Comparison of ENCODE assay signal across 8 cellular contexts in genomic region chr5:56816546-56817081, GRCh38. TPM values are rescaled to one million over a fixed set of nuclear protein-coding genes. Genes with fewer than 3 reads are reported as not detected.
DNase-seq lines count a peak whose midpoint lies in the region; ATAC-seq and TF ChIP-seq lines count a peak whose summit lies in the region.

No MANE protein-coding gene starts in this region.

- ATAC-seq in GM18499 (IDR thresholded peaks at IDR 0.05; ENCODE audit: insufficient read depth, unreplicated experiment) (peak; percentile 33), HG02870 (IDR thresholded peaks at IDR 0.05; ENCODE audit: unreplicated experiment) (peak; percentile 40)
- ATAC-seq in activated CD8-positive, alpha-beta T cell treated with anti-CD3 and anti-CD28 coated beads, Interleukin-2, amount 10 ng/mL, durations not matched to agents 7 days and 5 days: peak; percentile 51
- ATAC-seq in stimulated activated naive B cell treated with anti-CD40 and anti-IgM and Interleukin-4, amounts not matched to agents 10 μg/mL and 1 μg/mL and 100 μg/mL, for 72 hours (replicated peaks): peak; percentile 58 to 60

- H3K4me3 ChIP-seq in ACC112 (ENCODE audit: low read depth, low read length) (peak overlapping the region; percentile 82), endodermal cell (ENCODE audit: low read length) (peak overlapping the region; percentile 98)

- H3K27ac ChIP-seq in ACC112 (ENCODE audit: low read depth, low read length) (no peak overlapping the region), endodermal cell (ENCODE audit: low read depth, low read length) (no peak overlapping the region)

- H3K27me3 ChIP-seq in ACC112 (ENCODE audit: insufficient read depth, low read length) (no peaks in the 10 kb centered on the region), endodermal cell (ENCODE audit: control insufficient read depth, insufficient read depth, low read length, poor library complexity, severe bottlenecking) (peaks cover 11% of the 10 kb centered on the region)

- peak overlapping the region; percentile 87 for H3K4me3 Mint-ChIP-seq in activated CD8-positive, alpha-beta T cell treated with anti-CD3 and anti-CD28 coated beads, Interleukin-2, amount 10 ng/mL, durations not matched to agents 7 days and 5 days
- H3K4me3 Mint-ChIP-seq in endodermal cell: peak overlapping the region; percentile 74
- peak overlapping the region; percentile 88 to 96 for H3K4me3 Mint-ChIP-seq in stimulated activated naive B cell treated with anti-CD40 and anti-IgM and Interleukin-4, amounts not matched to agents 10 μg/mL and 1 μg/mL and 100 μg/mL, for 72 hours

- peaks cover 14% of the 10 kb centered on the region for H3K27me3 Mint-ChIP-seq in activated CD8-positive, alpha-beta T cell treated with anti-CD3 and anti-CD28 coated beads, Interleukin-2, amount 10 ng/mL, durations not matched to agents 7 days and 5 days (ENCODE audit: low read depth)
- H3K27me3 Mint-ChIP-seq in endodermal cell (ENCODE audit: insufficient read depth): peaks cover 18% of the 10 kb centered on the region
- H3K27me3 Mint-ChIP-seq in stimulated activated naive B cell treated with anti-CD40 and anti-IgM and Interleukin-4, amounts not matched to agents 10 μg/mL and 1 μg/mL and 100 μg/mL, for 72 hours: no peaks in the 10 kb centered on the region

- peaks cover 41% of the 10 kb centered on the region for H3K4me1 Mint-ChIP-seq in activated CD8-positive, alpha-beta T cell treated with anti-CD3 and anti-CD28 coated beads, Interleukin-2, amount 10 ng/mL, durations not matched to agents 7 days and 5 days (ENCODE audit: low read depth)
- H3K4me1 Mint-ChIP-seq in endodermal cell: peaks cover 27% of the 10 kb centered on the region
- H3K4me1 Mint-ChIP-seq in stimulated activated naive B cell treated with anti-CD40 and anti-IgM and Interleukin-4, amounts not matched to agents 10 μg/mL and 1 μg/mL and 100 μg/mL, for 72 hours: peaks cover 32 to 52% of the 10 kb centered on the region in 2 donors

- H2AFZ ChIP-seq in ACC112 (ENCODE audit: low read length, unreplicated experiment): peak overlapping the region; percentile 86

- DNase-seq in NCI-H460 (ENCODE audit: extremely low read depth, low read depth) (peak; percentile 28), endodermal cell (peak; percentile 86), midbrain (lab: John Stamatoyannopoulos, UW) (peak; percentile 51)
- peak; percentile 79 for DNase-seq in activated CD8-positive, alpha-beta T cell treated with anti-CD3 and anti-CD28 coated beads, Interleukin-2, amount 10 ng/mL, durations not matched to agents 7 days and 5 days
- peak; percentile 65 for DNase-seq in stimulated activated naive B cell treated with anti-CD40 and anti-IgM and Interleukin-4, amounts not matched to agents 10 μg/mL and 1 μg/mL and 100 μg/mL, for 72 hours

- H3K4me1 ChIP-seq in ACC112 (ENCODE audit: control insufficient read depth, insufficient read depth, low read length, unreplicated experiment) (peaks cover 6% of the 10 kb centered on the region), endodermal cell (ENCODE audit: control insufficient read depth, insufficient read depth, low read length) (peaks cover 19% of the 10 kb centered on the region)

- H3K9me3 Mint-ChIP-seq in activated CD8-positive, alpha-beta T cell treated with anti-CD3 and anti-CD28 coated beads, Interleukin-2, amount 10 ng/mL, durations not matched to agents 7 days and 5 days (ENCODE audit: insufficient read depth): no peaks in the 10 kb centered on the region
- H3K9me3 Mint-ChIP-seq in endodermal cell: no peaks in the 10 kb centered on the region
- no peaks in the 10 kb centered on the region for H3K9me3 Mint-ChIP-seq in stimulated activated naive B cell treated with anti-CD40 and anti-IgM and Interleukin-4, amounts not matched to agents 10 μg/mL and 1 μg/mL and 100 μg/mL, for 72 hours

- TF ChIP-seq CTCF in endodermal cell (conservative IDR thresholded peaks at IDR 0.05): peak; percentile 22

- H3K36me3 Mint-ChIP-seq in activated CD8-positive, alpha-beta T cell treated with anti-CD3 and anti-CD28 coated beads, Interleukin-2, amount 10 ng/mL, durations not matched to agents 7 days and 5 days (ENCODE audit: low read depth): peaks cover 18% of the 10 kb centered on the region
- no peaks in the 10 kb centered on the region for H3K36me3 Mint-ChIP-seq in endodermal cell (ENCODE audit: low read depth)
- H3K36me3 Mint-ChIP-seq in stimulated activated naive B cell treated with anti-CD40 and anti-IgM and Interleukin-4, amounts not matched to agents 10 μg/mL and 1 μg/mL and 100 μg/mL, for 72 hours: peaks cover 9 to 15% of the 10 kb centered on the region in 2 donors

- CTCF ChIA-PET in activated CD8-positive, alpha-beta T cell treated with anti-CD3 and anti-CD28 coated beads, Interleukin-2, amount 10 ng/mL, durations not matched to agents 7 days and 5 days (lab: Charles Lee): interaction anchor here (1.5 kb wide), 1 partner anchor 10 kb away, joined by 4 read pairs; no protein-coding TSS in a partner anchor

- peak overlapping the region; percentile 67 for H3K9ac ChIP-seq in endodermal cell (ENCODE audit: extremely low read depth, low read length, poor library complexity, severe bottlenecking)

- WGBS in endodermal cell (ENCODE audit: insufficient coverage in 1 of 2, insufficient read length in 1 of 2), 2 experiments: 0% methylated on average over 15 to 43 of the region's 43 CpGs

- no peaks in the 10 kb centered on the region for H3K36me3 ChIP-seq in ACC112 (ENCODE audit: insufficient read depth, low read length)
- no peaks in the 10 kb centered on the region for H3K36me3 ChIP-seq in endodermal cell (ENCODE audit: control insufficient read depth, insufficient read depth, low read length)

- H3K79me2 ChIP-seq in ACC112 (ENCODE audit: control insufficient read depth, insufficient read depth, low read length, unreplicated experiment): peaks cover 47% of the 10 kb centered on the region

- H3K27ac Mint-ChIP-seq in activated CD8-positive, alpha-beta T cell treated with anti-CD3 and anti-CD28 coated beads, Interleukin-2, amount 10 ng/mL, durations not matched to agents 7 days and 5 days: peak overlapping the region; percentile 96
- H3K27ac Mint-ChIP-seq in endodermal cell: no peak overlapping the region
- peak overlapping the region; percentile 96 for H3K27ac Mint-ChIP-seq in stimulated activated naive B cell treated with anti-CD40 and anti-IgM and Interleukin-4, amounts not matched to agents 10 μg/mL and 1 μg/mL and 100 μg/mL, for 72 hours

- H3K9me3 ChIP-seq in endodermal cell (ENCODE audit: control insufficient read depth, low read length): no peaks in the 10 kb centered on the region

- POLR2A ChIA-PET in activated CD8-positive, alpha-beta T cell treated with anti-CD3 and anti-CD28 coated beads, Interleukin-2, amount 10 ng/mL, durations not matched to agents 7 days and 5 days (lab: Charles Lee): no interaction called here

RNA-seq across cellular contexts. Expression of gene MAP3K1, which starts 1.3 kb away (rescaled TPM):
- 5.1 and 5.6 TPM in 2 replicates for total RNA-seq in NCI-H460 (2014; rRNA removed; shearing (Covaris generic))
- polyA plus RNA-seq in NCI-H460 (2014; cell fraction: nucleus; rRNA removed): 4.5 and 4.6 TPM in 2 replicates
- 10 to 100 TPM; 24.1 to 25.1 TPM for total RNA-seq in activated CD8-positive, alpha-beta T cell treated with anti-CD3 and anti-CD28 coated beads, Interleukin-2, amount 10 ng/mL, durations not matched to agents 7 days and 5 days
- 10 to 100 TPM; 18.0 to 23.7 TPM for total RNA-seq in endodermal cell
- 10.1 TPM for polyA plus RNA-seq in endodermal cell (2013, experiment 1 of 2)
- polyA plus RNA-seq in endodermal cell (2013, experiment 2 of 2): 9.4 TPM

Comparison
In these comparisons a context has a peak if more than half of its experiments do, and no peak if none do; other contexts are left out.
1. DNase-seq: peak in every context shown above with its lines; median percentile 86 in endodermal cell; 79 in activated CD8-positive, alpha-beta T cell treated with anti-CD3 and anti-CD28 coated beads, Interleukin-2, amount 10 ng/mL, durations not matched to agents 7 days and 5 days; 65 in stimulated activated naive B cell treated with anti-CD40 and anti-IgM and Interleukin-4, amounts not matched to agents 10 μg/mL and 1 μg/mL and 100 μg/mL, for 72 hours; 51 in midbrain; 28 in NCI-H460.